8 cellular contexts compared by ENCODE assay signal in the genomic region with DNA sequence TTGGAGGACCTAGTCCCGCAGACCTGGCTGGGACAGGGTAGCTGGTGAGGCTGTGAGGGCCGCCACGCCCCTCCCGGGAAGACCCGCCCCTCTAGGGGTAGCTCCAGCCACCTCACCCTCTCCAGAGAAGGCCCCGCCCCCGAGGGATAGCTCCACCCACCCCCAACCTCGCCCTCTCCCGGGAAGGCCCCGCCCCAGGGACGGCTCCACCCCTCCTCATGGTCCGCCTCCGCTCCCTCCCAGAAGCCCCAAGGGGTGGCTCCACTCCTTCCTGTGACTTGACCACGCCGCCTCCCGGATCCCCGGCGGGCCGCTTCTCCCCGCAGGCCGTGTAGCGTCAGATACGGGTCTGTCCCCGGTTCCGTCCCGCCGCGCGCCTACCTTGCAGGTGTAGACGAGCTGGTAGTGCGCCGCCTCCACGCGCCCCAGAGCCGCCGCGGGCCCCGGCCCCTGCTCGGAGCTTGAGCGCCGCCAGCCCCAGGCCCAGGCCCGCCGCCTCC. TPM values are rescaled to one million over a fixed set of nuclear protein-coding genes. Genes with fewer than 3 reads are reported as not detected.
A peak's percentile ranks its signal among the peaks of the same experiment; 100 is the strongest.
DNase-seq lines count a peak whose midpoint lies in the region; ATAC-seq and TF ChIP-seq lines count a peak whose summit lies in the region.

No MANE protein-coding gene starts in this region.

- CTCF ChIA-PET in activated CD4-positive, alpha-beta T cell treated with anti-CD3 and anti-CD28 coated beads for 36 hours (lab: Charles Lee) = interaction anchor here (0.5 to 2.1 kb wide), 10 partner anchors 9 to 523 kb away, joined by 3 to 11 read pairs (median 4); partner anchors contain the start of gene TRAF2

- DNase-seq in AML-193 (lab: John Stamatoyannopoulos, UW) = peak; percentile 65 to 76
- DNase-seq in NCI-H345 (lab: John Stamatoyannopoulos, UW) = peak; percentile 94
- DNase-seq in activated CD4-positive, alpha-beta T cell treated with anti-CD3 and anti-CD28 coated beads for 36 hours = peak; percentile 99
- DNase-seq in chondrocyte (ENCODE audit: low spot score) = peak; percentile 98
- DNase-seq in stimulated activated CD4-positive, alpha-beta T cell treated with anti-CD3 and anti-CD28 coated beads, Interleukin-1b, Interleukin-23, amount 100 ng/mL, for 4 hours (ENCODE audit: low read depth in 2 of 2) = peak; percentile 96 to 99

- ATAC-seq in GM19035 (IDR thresholded peaks at IDR 0.05; ENCODE audit: unreplicated experiment) = peak; percentile 75
- ATAC-seq in HG03280 (IDR thresholded peaks at IDR 0.05; ENCODE audit: unreplicated experiment) = peak; percentile 76
- peak; percentile 95 for ATAC-seq in activated CD4-positive, alpha-beta T cell treated with anti-CD3 and anti-CD28 coated beads for 36 hours

- no peak for TF ChIP-seq CTCF in chondrocyte (IDR thresholded peaks at IDR 0.05)

- H3K4me3 Mint-ChIP-seq in activated CD4-positive, alpha-beta T cell treated with anti-CD3 and anti-CD28 coated beads for 36 hours = peak overlapping the region; percentile 79
- H3K4me3 Mint-ChIP-seq in chondrocyte (ENCODE audit: unreplicated experiment) = peak overlapping the region; percentile 81

- H3K27ac Mint-ChIP-seq in activated CD4-positive, alpha-beta T cell treated with anti-CD3 and anti-CD28 coated beads for 36 hours = peak overlapping the region; percentile 80
- peak overlapping the region; percentile 87 for H3K27ac Mint-ChIP-seq in chondrocyte (ENCODE audit: unreplicated experiment)

- POLR2A ChIA-PET in activated CD4-positive, alpha-beta T cell treated with anti-CD3 and anti-CD28 coated beads for 36 hours (lab: Charles Lee) = interaction anchor here (0.6 to 1.6 kb wide), 6 partner anchors 12 to 176 kb away, joined by 3 to 7 read pairs (median 4); no protein-coding TSS in a partner anchor

- H3K4me1 Mint-ChIP-seq in activated CD4-positive, alpha-beta T cell treated with anti-CD3 and anti-CD28 coated beads for 36 hours = peaks cover 10% of the 10 kb centered on the region
- H3K4me1 Mint-ChIP-seq in chondrocyte (ENCODE audit: low read depth) = peaks cover 8% of the 10 kb centered on the region

- H3K36me3 Mint-ChIP-seq in activated CD4-positive, alpha-beta T cell treated with anti-CD3 and anti-CD28 coated beads for 36 hours (ENCODE audit: low read depth) = no peaks in the 10 kb centered on the region
- H3K36me3 Mint-ChIP-seq in chondrocyte (ENCODE audit: low read depth) = no peaks in the 10 kb centered on the region

- H3K9me3 Mint-ChIP-seq in activated CD4-positive, alpha-beta T cell treated with anti-CD3 and anti-CD28 coated beads for 36 hours (ENCODE audit: low read depth) = no peaks in the 10 kb centered on the region
- no peaks in the 10 kb centered on the region for H3K9me3 Mint-ChIP-seq in chondrocyte (ENCODE audit: low read depth)

- intact Hi-C loops in activated CD4-positive, alpha-beta T cell treated with anti-CD3 and anti-CD28 coated beads for 36 hours (cut with DNase I, micrococcal nuclease) = loop anchor here (1.0 to 5.0 kb wide), 24 partner anchors 21 to 1096 kb away; partner anchors contain the start of genes GPSM1 (in 2 of the 2), AGPAT2 (in 1 of the 2), CAMSAP1 (in 1 of the 2) and ENTR1 (in 1 of the 2)

- peak overlapping the region; percentile 86 for H3K27ac ChIP-seq in layer of hippocampus (ENCODE audit: low read depth, low read length)

- H3K27me3 ChIP-seq in layer of hippocampus (ENCODE audit: control insufficient read depth, insufficient read depth, low read length) = no peaks in the 10 kb centered on the region

- no peaks in the 10 kb centered on the region for H3K27me3 Mint-ChIP-seq in activated CD4-positive, alpha-beta T cell treated with anti-CD3 and anti-CD28 coated beads for 36 hours
- no peaks in the 10 kb centered on the region for H3K27me3 Mint-ChIP-seq in chondrocyte (ENCODE audit: low read depth)

RNA-seq across cellular contexts. Expression of gene DNLZ, which starts 0.4 kb away (rescaled TPM):
- total RNA-seq in activated CD4-positive, alpha-beta T cell treated with anti-CD3 and anti-CD28 coated beads for 36 hours = 10 to 100 TPM; 11.7 to 12.8 TPM
- total RNA-seq in chondrocyte = 16.4 to 19.9 TPM (median 17.7 TPM) in 3 replicates

RNA-seq across cellular contexts. Expression of gene CARD9, which starts 10.3 kb away (rescaled TPM):
- 1 to 10 TPM in 1 of 2 experiments, under 1 TPM in 1; 0.98 to 1.1 TPM for total RNA-seq in activated CD4-positive, alpha-beta T cell treated with anti-CD3 and anti-CD28 coated beads for 36 hours
- 0.22 to 2.4 TPM (median 1.9 TPM) in 3 replicates for total RNA-seq in chondrocyte

RNA-seq across cellular contexts. Expression of gene GPSM1, which starts 35.8 kb away (rescaled TPM):
- total RNA-seq in activated CD4-positive, alpha-beta T cell treated with anti-CD3 and anti-CD28 coated beads for 36 hours = 10 to 100 TPM in 1 of 2 experiments, 1 to 10 TPM in 1; 9.6 to 10.8 TPM
- total RNA-seq in chondrocyte = 25.3 to 43.5 TPM (median 40.0 TPM) in 3 replicates

RNA-seq across cellular contexts. Expression of gene SNAPC4, which starts 36.8 kb away (rescaled TPM):
- total RNA-seq in activated CD4-positive, alpha-beta T cell treated with anti-CD3 and anti-CD28 coated beads for 36 hours = 10 to 100 TPM; 12.4 to 16.8 TPM
- 7.6 to 8.4 TPM (median 7.9 TPM) in 3 replicates for total RNA-seq in chondrocyte

RNA-seq across cellular contexts. Expression of gene ENTR1, which starts 47.3 kb away (rescaled TPM):
- 10 to 100 TPM; 57.2 to 67.7 TPM for total RNA-seq in activated CD4-positive, alpha-beta T cell treated with anti-CD3 and anti-CD28 coated beads for 36 hours
- total RNA-seq in chondrocyte = 49.6 to 52.9 TPM (median 52.5 TPM) in 3 replicates

Comparison
In these comparisons a context has a peak if more than half of its experiments do, and no peak if none do; other contexts are left out.
1. Peak in every context shown above with its lines: DNase-seq, ATAC-seq and H3K27ac ChIP-seq.